17 cellular contexts compared by ENCODE assay signal in genomic region chr17:4559851-4560820, GRCh38. TPM values are rescaled to one million over a fixed set of nuclear protein-coding genes. Genes with fewer than 3 reads are reported as not detected.
A peak's percentile ranks its signal among the peaks of the same experiment; 100 is the strongest.
DNase-seq lines count a peak whose midpoint lies in the region; ATAC-seq, FAIRE-seq and TF ChIP-seq lines count a peak whose summit lies in the region.
"Had no signal": no experiment of that assay in that cellular context is flagged by ENCODE, and none has a peak within 500 bp of the region (broad histone marks: within the 10 kb centered on the region; RNA-seq: fewer than 3 reads in every experiment).

Gene GGT6 (minus strand): TSS chr17:4560577. CDS start chr17:4560521, 56 bp downstream.

- no peak within 1 kb of the TSS for H4K8ac ChIP-seq in mesenchymal stem cell (ENCODE audit: low read length)

- no peak within 1 kb of the TSS for H2BK12ac ChIP-seq in mesenchymal stem cell (ENCODE audit: low read length in 2 of 2)

- H3K27ac Mint-ChIP-seq in activated naive CD8-positive, alpha-beta T cell treated with anti-CD3 and anti-CD28 coated beads, Interleukin-2, amount 10 ng/mL, durations not matched to agents 7 days and 5 days = peak within 1 kb of the TSS; percentile 13
- H3K27ac Mint-ChIP-seq in activated naive CD8-positive, alpha-beta T cell treated with anti-CD3 and anti-CD28 coated beads for 36 hours = no peak within 1 kb of the TSS
- no peak within 1 kb of the TSS for H3K27ac Mint-ChIP-seq in progenitor cell of endocrine pancreas

- no peaks in the 10 kb centered on the region for H3K9me3 ChIP-seq in mesenchymal stem cell (ENCODE audit: control insufficient read depth, low read length)
- H3K9me3 ChIP-seq in testis = no peaks in the 10 kb centered on the region
- no peaks in the 10 kb centered on the region for H3K9me3 ChIP-seq in PC-3 (ENCODE audit: low read length)
- H3K9me3 ChIP-seq: adrenal gland, heart right ventricle had no signal

- H3K27me3 Mint-ChIP-seq in activated naive CD8-positive, alpha-beta T cell treated with anti-CD3 and anti-CD28 coated beads, Interleukin-2, amount 10 ng/mL, durations not matched to agents 7 days and 5 days = no peaks in the 10 kb centered on the region
- no peaks in the 10 kb centered on the region for H3K27me3 Mint-ChIP-seq in activated naive CD8-positive, alpha-beta T cell treated with anti-CD3 and anti-CD28 coated beads for 36 hours
- H3K27me3 Mint-ChIP-seq in progenitor cell of endocrine pancreas = peaks cover 14% of the 10 kb centered on the region
- H3K27me3 Mint-ChIP-seq: activated CD4-positive, alpha-beta T cell treated with anti-CD3 and anti-CD28 coated beads, Interleukin-2, amount 10 ng/mL, durations not matched to agents 24 days and 14 days had no signal

- no peaks in the 10 kb centered on the region for H3K9me2 ChIP-seq in PC-3 (replicated peaks; ENCODE audit: low read length)

- CTCF ChIA-PET in PC-3 (lab: Charles Lee) = no interaction called here

- no peak within 1 kb of the TSS for H3K4me2 ChIP-seq in mesenchymal stem cell (ENCODE audit: low read length, poor library complexity, severe bottlenecking)
- H3K4me2 ChIP-seq in PC-3 (ENCODE audit: low read length) = no peak within 1 kb of the TSS

- WGBS in mesenchymal stem cell = 92% methylated on average over 20 of the region's 20 CpGs
- 61 to 63% methylated on average over 11 to 20 of the region's 20 CpGs for WGBS in testis, 2 donors

- H3K4me3 ChIP-seq in bronchial epithelial cell (ENCODE audit: low read depth, low read length) (peak within 1 kb of the TSS; percentile 31), mesenchymal stem cell (ENCODE audit: insufficient read depth in 1 of 2, low read depth in 1 of 2, low read length in 2 of 2) (no peak within 1 kb of the TSS), testis (no peak within 1 kb of the TSS), PC-3 (ENCODE audit: low read length) (no peak within 1 kb of the TSS)
- H3K4me3 ChIP-seq: adrenal gland, heart right ventricle, K562 had no signal

- no TSS peak for BruUV-seq in PC-3 (replicated peaks; lab: Mats Ljungman, UMichigan)

- H3K79me1 ChIP-seq in mesenchymal stem cell (replicated peaks; ENCODE audit: low read length, poor library complexity, severe bottlenecking) = no peaks in the 10 kb centered on the region

- peak; percentile 75 for FAIRE-seq in bronchial epithelial cell (lab: Jason Lieb, UNC)
- FAIRE-seq: K562 had no signal

- H2AK5ac ChIP-seq in mesenchymal stem cell (ENCODE audit: low read length, severe bottlenecking) = no peak within 1 kb of the TSS

- H3K36me3 ChIP-seq in bronchial epithelial cell (ENCODE audit: control insufficient read depth, insufficient read depth, low read length) (peaks cover 3% of the 10 kb centered on the region), mesenchymal stem cell (ENCODE audit: control insufficient read depth in 1 of 2, insufficient read depth in 2 of 2, low read depth in 1 of 2, low read length in 2 of 2) (no peaks in the 10 kb centered on the region), testis (ENCODE audit: low read depth, missing control alignments) (no peaks in the 10 kb centered on the region), PC-3 (ENCODE audit: low read depth, low read length) (no peaks in the 10 kb centered on the region)
- H3K36me3 ChIP-seq: adrenal gland, heart right ventricle had no signal

- intact Hi-C loops in testis (cut with DNase I; ENCODE audit: low total_unique reads) = no loop called here
- intact Hi-C loops in PC-3 (cut with micrococcal nuclease) = no loop called here

- TF ChIP-seq POLR2A in testis (IDR thresholded peaks at IDR 0.05) = no peak

- no peak within 1 kb of the TSS for H2BK5ac ChIP-seq in mesenchymal stem cell (ENCODE audit: low read depth, low read length, poor library complexity, severe bottlenecking)

- no peak within 1 kb of the TSS for H2BK120ac ChIP-seq in mesenchymal stem cell (ENCODE audit: low read depth, low read length)

- ATAC-seq in activated naive CD8-positive, alpha-beta T cell treated with anti-CD3 and anti-CD28 coated beads, Interleukin-2, amount 10 ng/mL, durations not matched to agents 7 days and 5 days (ENCODE audit: low read depth) = no peak
- no peak for ATAC-seq in PC-3
- ATAC-seq: heart right ventricle had no signal

- H3K4me1 Mint-ChIP-seq in activated naive CD8-positive, alpha-beta T cell treated with anti-CD3 and anti-CD28 coated beads, Interleukin-2, amount 10 ng/mL, durations not matched to agents 7 days and 5 days = peaks cover 30% of the 10 kb centered on the region
- peaks cover 31% of the 10 kb centered on the region for H3K4me1 Mint-ChIP-seq in activated naive CD8-positive, alpha-beta T cell treated with anti-CD3 and anti-CD28 coated beads for 36 hours
- peaks cover 9% of the 10 kb centered on the region for H3K4me1 Mint-ChIP-seq in progenitor cell of endocrine pancreas (ENCODE audit: low read depth)

- no peak within 1 kb of the TSS for H3K4ac ChIP-seq in mesenchymal stem cell (ENCODE audit: low read depth in 1 of 2, low read length in 2 of 2)

- no peak within 1 kb of the TSS for H4K91ac ChIP-seq in mesenchymal stem cell (ENCODE audit: low read length)

- H3K23ac ChIP-seq in mesenchymal stem cell (ENCODE audit: low read length in 2 of 2) = no peak within 1 kb of the TSS

- H3F3A ChIP-seq in PC-3 (ENCODE audit: low read length, unreplicated experiment) = no peaks in the 10 kb centered on the region

- H4K20me1 ChIP-seq in PC-3 (ENCODE audit: low read length) = no peaks in the 10 kb centered on the region

- H2AFZ ChIP-seq in mesenchymal stem cell (ENCODE audit: low read depth, low read length) (no peak within 1 kb of the TSS), PC-3 (ENCODE audit: low read length) (no peak within 1 kb of the TSS)

- H2BK15ac ChIP-seq in mesenchymal stem cell (ENCODE audit: low read depth, poor library complexity, severe bottlenecking) = no peak within 1 kb of the TSS

- no peak within 1 kb of the TSS for H3K18ac ChIP-seq in mesenchymal stem cell (ENCODE audit: low read depth in 1 of 2, low read length in 2 of 2)

- no peak within 1 kb of the TSS for H3K4me3 Mint-ChIP-seq in activated naive CD8-positive, alpha-beta T cell treated with anti-CD3 and anti-CD28 coated beads, Interleukin-2, amount 10 ng/mL, durations not matched to agents 7 days and 5 days
- H3K4me3 Mint-ChIP-seq in activated naive CD8-positive, alpha-beta T cell treated with anti-CD3 and anti-CD28 coated beads for 36 hours = no peak within 1 kb of the TSS
- H3K4me3 Mint-ChIP-seq in progenitor cell of endocrine pancreas (ENCODE audit: low read depth) = no peak within 1 kb of the TSS

- H3K4me1 ChIP-seq in mesenchymal stem cell (ENCODE audit: control insufficient read depth, insufficient read depth, low read depth, low read length) (peaks cover 12% of the 10 kb centered on the region), testis (peaks cover 18% of the 10 kb centered on the region), PC-3 (ENCODE audit: insufficient read depth, low read length) (no peaks in the 10 kb centered on the region; the same call in 1 of the 2 replicates)

- peaks cover under 1% of the 10 kb centered on the region for H3K79me2 ChIP-seq in PC-3 (ENCODE audit: low read length)

- no peaks in the 10 kb centered on the region for H3K9me3 Mint-ChIP-seq in activated naive CD8-positive, alpha-beta T cell treated with anti-CD3 and anti-CD28 coated beads, Interleukin-2, amount 10 ng/mL, durations not matched to agents 7 days and 5 days
- no peaks in the 10 kb centered on the region for H3K9me3 Mint-ChIP-seq in activated naive CD8-positive, alpha-beta T cell treated with anti-CD3 and anti-CD28 coated beads for 36 hours
- no peaks in the 10 kb centered on the region for H3K9me3 Mint-ChIP-seq in progenitor cell of endocrine pancreas (ENCODE audit: low read depth)
- H3K9me3 Mint-ChIP-seq: activated CD4-positive, alpha-beta T cell treated with anti-CD3 and anti-CD28 coated beads, Interleukin-2, amount 10 ng/mL, durations not matched to agents 24 days and 14 days; T-helper 2 cell treated with Interferon-gamma antibody and Interleukin-4, amounts not matched to agents 5 μg/mL and 100 μg/mL, for 36 hours had no signal

- POLR2A ChIA-PET in activated naive CD8-positive, alpha-beta T cell treated with anti-CD3 and anti-CD28 coated beads, Interleukin-2, amount 10 ng/mL, durations not matched to agents 7 days and 5 days (lab: Charles Lee) = no interaction called here
- POLR2A ChIA-PET in PC-3 (lab: Charles Lee; ENCODE audit: unreplicated experiment) = no interaction called here

- TF ChIP-seq CTCF in bronchial epithelial cell (IDR thresholded peaks at IDR 0.05; ENCODE audit: insufficient read depth, low read length, severe bottlenecking) (no peak), testis (IDR thresholded peaks at IDR 0.05) (no peak), PC-3 (conservative IDR thresholded peaks at IDR 0.05; ENCODE audit: low read depth, low read length) (no peak), progenitor cell of endocrine pancreas (IDR thresholded peaks at IDR 0.05; ENCODE audit: unreplicated experiment) (no peak)

- no peak within 1 kb of the TSS for H3K27ac ChIP-seq in mesenchymal stem cell (ENCODE audit: low read length, poor library complexity, severe bottlenecking)
- no peak within 1 kb of the TSS for H3K27ac ChIP-seq in testis
- H3K27ac ChIP-seq in PC-3 (ENCODE audit: low read length) = no peak within 1 kb of the TSS
- H3K27ac ChIP-seq: heart right ventricle, RWPE1 had no signal

- no peak within 1 kb of the TSS for H3K14ac ChIP-seq in mesenchymal stem cell (ENCODE audit: low read length in 2 of 2)

- H3K9ac ChIP-seq in mesenchymal stem cell (ENCODE audit: low read length) (peak within 1 kb of the TSS; percentile 12), PC-3 (ENCODE audit: low read length) (no peak within 1 kb of the TSS)

- H3K27me3 ChIP-seq in bronchial epithelial cell (ENCODE audit: control insufficient read depth, insufficient read depth, low read length) (no peaks in the 10 kb centered on the region), mesenchymal stem cell (ENCODE audit: control insufficient read depth in 1 of 2, insufficient read depth in 1 of 2, low read length in 2 of 2) (peaks cover 0 to 19% of the 10 kb centered on the region in 2 experiments), testis (no peaks in the 10 kb centered on the region), PC-3 (ENCODE audit: low read length) (no peaks in the 10 kb centered on the region)
- H3K27me3 ChIP-seq: adrenal gland, heart right ventricle had no signal

- H3K36me3 Mint-ChIP-seq in activated naive CD8-positive, alpha-beta T cell treated with anti-CD3 and anti-CD28 coated beads, Interleukin-2, amount 10 ng/mL, durations not matched to agents 7 days and 5 days = no peaks in the 10 kb centered on the region
- H3K36me3 Mint-ChIP-seq in activated naive CD8-positive, alpha-beta T cell treated with anti-CD3 and anti-CD28 coated beads for 36 hours = peaks cover 1% of the 10 kb centered on the region
- no peaks in the 10 kb centered on the region for H3K36me3 Mint-ChIP-seq in progenitor cell of endocrine pancreas (ENCODE audit: insufficient read depth)

- no peak for DNase-seq in activated naive CD8-positive, alpha-beta T cell treated with anti-CD3 and anti-CD28 coated beads, Interleukin-2, amount 10 ng/mL, durations not matched to agents 7 days and 5 days
- no peak for DNase-seq in activated naive CD8-positive, alpha-beta T cell treated with anti-CD3 and anti-CD28 coated beads for 36 hours
- peak; percentile 45 for DNase-seq in bronchial epithelial cell (ENCODE audit: low read depth)
- DNase-seq in mesenchymal stem cell = no peak
- DNase-seq in testis = peak; percentile 52
- DNase-seq in PC-3 = no peak
- DNase-seq in NCI-H345 (lab: John Stamatoyannopoulos, UW) = no peak
- no peak for DNase-seq in progenitor cell of endocrine pancreas (ENCODE audit: low spot score, unreplicated experiment)
- DNase-seq: activated CD4-positive, alpha-beta T cell treated with anti-CD3 and anti-CD28 coated beads, Interleukin-2, amount 10 ng/mL, durations not matched to agents 24 days and 14 days; erythroblast; heart right ventricle had no signal

RNA-seq across cellular contexts. Expression of gene GGT6, which starts in this region (rescaled TPM):
- total RNA-seq in activated naive CD8-positive, alpha-beta T cell treated with anti-CD3 and anti-CD28 coated beads, Interleukin-2, amount 10 ng/mL, durations not matched to agents 7 days and 5 days = not detected
- total RNA-seq in activated naive CD8-positive, alpha-beta T cell treated with anti-CD3 and anti-CD28 coated beads for 36 hours = not detected
- 6.6 and 24.1 TPM in 2 replicates for total RNA-seq in bronchial epithelial cell
- not detected for polyA plus RNA-seq in mesenchymal stem cell (2013, experiment 1 of 2)
- not detected for polyA plus RNA-seq in mesenchymal stem cell (2013, experiment 2 of 2)
- total RNA-seq in testis = 1 to 10 TPM; 3.8 to 5.9 TPM
- polyA plus RNA-seq in testis (ENCODE audit: insufficient read depth, low read depth, low replicate concordance) = 2.5 TPM
- not detected in 2 replicates for total RNA-seq in PC-3 (2014; rRNA removed)
- not detected in 2 replicates for total RNA-seq in progenitor cell of endocrine pancreas
- total RNA-seq: activated CD4-positive, alpha-beta T cell treated with anti-CD3 and anti-CD28 coated beads, Interleukin-2, amount 10 ng/mL, durations not matched to agents 24 days and 14 days; cerebellum had no signal
- polyA plus RNA-seq: K562, neural cell had no signal

Comparison
In these comparisons a context has a peak if more than half of its experiments do, and no peak if none do; other contexts are left out.
1. DNase-seq: peak in bronchial epithelial cell (single experiment) and testis (single experiment); none in activated naive CD8-positive, alpha-beta T cell treated with anti-CD3 and anti-CD28 coated beads, Interleukin-2, amount 10 ng/mL, durations not matched to agents 7 days and 5 days (single experiment), activated naive CD8-positive, alpha-beta T cell treated with anti-CD3 and anti-CD28 coated beads for 36 hours (single experiment), mesenchymal stem cell (single experiment), PC-3 (single experiment), NCI-H345 (single experiment) and progenitor cell of endocrine pancreas (single experiment).